ENCODE assay signal across 1 cellular context in genomic region chr4:52714597-52715254, GRCh38.
TF ChIP-seq lines count a peak whose summit lies in the region.

No MANE protein-coding gene starts in this region.

TF ChIP-seq in GM12878, 131 proteins besides CTCF, POLR2A, EP300 and RAD21:
- TF ChIP-seq YY1 (IDR thresholded peaks at IDR 0.05; ENCODE audit: low read depth, low read length) (peak; percentile 66; the same call in 1 of the 2 replicates), RAD51 (IDR thresholded peaks at IDR 0.05) (0 out of 2 replicates have a peak, but pooled peaks have one; percentile 35), IRF5 (IDR thresholded peaks at IDR 0.05; ENCODE audit: borderline replicate concordance) (no peak), RELA (IDR thresholded peaks at IDR 0.05; ENCODE audit: borderline replicate concordance, partially characterized antibody) (no peak), BACH1 (IDR thresholded peaks at IDR 0.05; ENCODE audit: borderline replicate concordance) (no peak), SIN3A (IDR thresholded peaks at IDR 0.05; ENCODE audit: low read depth, low read length) (no peak), ZBED1 (IDR thresholded peaks at IDR 0.05; ENCODE audit: borderline replicate concordance) (peak; percentile 49; the same call in 1 of the 2 replicates), PML (IDR thresholded peaks at IDR 0.05; ENCODE audit: low read length) (peak; percentile 27; the same call in 1 of the 2 replicates), NFYA (IDR thresholded peaks at IDR 0.05; ENCODE audit: borderline replicate concordance, low read depth, low read length) (no peak), YBX1 (IDR thresholded peaks at IDR 0.05) (no peak), ZNF687 (IDR thresholded peaks at IDR 0.05) (peak; percentile 69), ZBTB40 (IDR thresholded peaks at IDR 0.05; ENCODE audit: borderline replicate concordance) (peak; percentile 51; the same call in 1 of the 2 replicates), IKZF2 (IDR thresholded peaks at IDR 0.05) (no peak), GABPA (IDR thresholded peaks at IDR 0.05; ENCODE audit: low read depth) (peak; percentile 76), RELB (IDR thresholded peaks at IDR 0.05; ENCODE audit: low read depth) (no peak), JUNB (IDR thresholded peaks at IDR 0.05) (no peak)
TF ChIP-seq in GM12878: peak in this region for 7.
